ENCODE assay signal across 29 cellular contexts in the genomic region with DNA sequence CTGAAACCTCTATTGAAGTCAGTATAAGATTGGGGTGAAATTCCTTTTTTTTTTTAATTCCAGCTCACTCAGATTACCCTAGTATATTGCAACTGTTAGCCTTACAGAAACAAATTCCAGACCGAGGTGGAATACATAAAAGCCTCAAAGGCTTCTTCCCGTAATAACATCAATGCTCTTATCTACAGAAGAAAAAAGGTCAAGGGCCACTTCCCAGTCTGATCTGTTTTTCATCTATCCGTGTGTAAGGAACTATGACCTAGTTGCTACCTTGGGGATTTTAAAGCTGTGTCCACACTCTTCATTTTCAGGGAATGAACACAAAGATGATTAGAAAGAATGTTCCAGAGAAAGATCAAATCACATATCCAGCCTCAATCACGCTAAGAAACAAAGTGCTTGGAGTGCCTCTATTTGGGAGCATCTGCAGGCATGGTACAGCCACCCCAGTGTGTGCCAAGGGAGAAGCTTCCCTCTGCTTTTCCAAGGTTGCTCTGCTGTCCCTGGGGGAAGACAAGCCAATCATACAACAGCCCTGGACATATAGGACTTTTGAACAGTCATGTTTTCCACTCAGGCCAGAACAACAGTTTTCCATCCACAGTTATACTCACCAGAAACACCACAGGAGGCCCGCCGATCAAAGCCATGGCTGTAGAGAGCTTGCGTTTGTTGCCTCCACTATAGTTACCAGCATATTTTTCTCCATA. TPM values are rescaled to one million over a fixed set of nuclear protein-coding genes. Genes with fewer than 3 reads are reported as not detected.
DNase-seq lines count a peak whose midpoint lies in the region; ATAC-seq, FAIRE-seq and TF ChIP-seq lines count a peak whose summit lies in the region.
"Had no signal": no experiment of that assay in that cellular context is flagged by ENCODE, and none has a peak within 500 bp of the region (broad histone marks: within the 10 kb centered on the region; RNA-seq: fewer than 3 reads in every experiment).

No MANE protein-coding gene starts in this region.

- H3K27me3 ChIP-seq in adrenal gland (no peaks in the 10 kb centered on the region), keratinocyte (ENCODE audit: control insufficient read depth, extremely low read depth, insufficient read depth, low read length) (no peaks in the 10 kb centered on the region), subcutaneous abdominal adipose tissue (ENCODE audit: control insufficient read depth in 5 of 5, insufficient read depth in 4 of 5, low read length in 5 of 5) (no peaks in the 10 kb centered on the region), transverse colon (no peaks in the 10 kb centered on the region)
- H3K27me3 ChIP-seq: BLaER1 treated with 17β-estradiol and CSF1 and Interleukin-3, amounts not matched to agents 10 nM and 100 nM had no signal

- 43 to 54% (median 47%) methylated on average over 7 of the region's 7 CpGs for WGBS in adrenal gland, 4 donors
- WGBS in transverse colon (ENCODE audit: low coverage in 1 of 2), 2 donors: 63 to 65% methylated on average over 7 of the region's 7 CpGs

- peak; percentile 34 for FAIRE-seq in keratinocyte (lab: Jason Lieb, UNC)

- TF ChIP-seq EP300 in transverse colon (IDR thresholded peaks at IDR 0.05; ENCODE audit: low read depth): no peak

- no peaks in the 10 kb centered on the region for H3K9me3 ChIP-seq in adrenal gland (replicated peaks in 1 of 3)
- no peaks in the 10 kb centered on the region for H3K9me3 ChIP-seq in keratinocyte (ENCODE audit: control insufficient read depth, low read depth, low read length)
- no peaks in the 10 kb centered on the region for H3K9me3 ChIP-seq in subcutaneous abdominal adipose tissue (ENCODE audit: control insufficient read depth in 5 of 5, low read length in 5 of 5)
- no peaks in the 10 kb centered on the region for H3K9me3 ChIP-seq in transverse colon
- H3K9me3 ChIP-seq: BLaER1 treated with 17β-estradiol and CSF1 and Interleukin-3, amounts not matched to agents 10 nM and 100 nM; Caco-2; HAP-1 had no signal

- no peak overlapping the region for H3K4me2 ChIP-seq in keratinocyte (ENCODE audit: control insufficient read depth, extremely low read depth, insufficient read depth, low read depth, low read length)
- H3K4me2 ChIP-seq: BLaER1 treated with 17β-estradiol and CSF1 and Interleukin-3, amounts not matched to agents 10 nM and 100 nM; GM23338 had no signal

- H3K4me3 ChIP-seq in adrenal gland (no peak overlapping the region), keratinocyte (ENCODE audit: control insufficient read depth in 2 of 3, extremely low read depth in 1 of 3, insufficient read depth in 2 of 3, low read depth in 1 of 3, low read length in 3 of 3) (no peak overlapping the region), subcutaneous abdominal adipose tissue (ENCODE audit: low read depth in 1 of 5, low read length in 5 of 5) (no peak overlapping the region), transverse colon (no peak overlapping the region)
- H3K4me3 ChIP-seq: BLaER1 treated with 17β-estradiol and CSF1 and Interleukin-3, amounts not matched to agents 10 nM and 100 nM; GM23338; HAP-1 had no signal

- H4K20me1 ChIP-seq in keratinocyte (ENCODE audit: control insufficient read depth, extremely low read depth, insufficient read depth, low read length): peaks cover 3% of the 10 kb centered on the region

- intact Hi-C loops in adrenal gland (cut with DNase I): no loop called here
- intact Hi-C loops in transverse colon (cut with DNase I; ENCODE audit: low total_unique reads): no loop called here

- H3K27ac ChIP-seq in adrenal gland (peak overlapping the region in 4 of 5 donors; percentile 33 to 84 (median 61)), keratinocyte (ENCODE audit: control insufficient read depth, insufficient read depth, low read length) (no peak overlapping the region), subcutaneous abdominal adipose tissue (ENCODE audit: low read depth, low read length) (peak overlapping the region; percentile 53), transverse colon (no peak overlapping the region)
- H3K27ac ChIP-seq: 22Rv1, HL-60 had no signal

- in situ Hi-C loops in transverse colon (cut with MboI; ENCODE audit: low pct_ligation_motif_present in 1 of 4, low pct_unique_long_range_greater_than_20kb in 1 of 4, low sequenced_read_pairs in 3 of 4): loop anchor here in 1 of 4 donors (25.0 kb wide), 1 partner anchor 625 kb away; no protein-coding TSS in a partner anchor

- DNase-seq in DMS53 (lab: John Stamatoyannopoulos, UW): peak; percentile 15
- DNase-seq in DMS53 treated with DMSO at 0.1 percent for 48 hours (lab: John Stamatoyannopoulos, UW; ENCODE audit: unreplicated experiment): no peak
- peak in 3 of 7 donors; percentile 55 to 63 (median 56) for DNase-seq in adrenal gland
- no peak for DNase-seq in keratinocyte (ENCODE audit: low read depth, low spot score)
- DNase-seq in transverse colon: no peak
- DNase-seq in GM03348 (ENCODE audit: low spot score): no peak
- DNase-seq: ACHN; Caco-2; CD4-positive, alpha-beta memory T cell; GF-D8; KG1; NCI-H1092; NCI-H1436 treated with DMSO at 0.1 percent for 48 hours; NCI-H1930; NCI-H2171; NCI-H345; NCI-H524 treated with DMSO at 0.1 percent for 48 hours; NCI-H82; SIG-M5 had no signal

- no peak overlapping the region for H3K9ac ChIP-seq in keratinocyte (ENCODE audit: control insufficient read depth, extremely low read depth, insufficient read depth, low read length)
- peak overlapping the region in 1 of 5 donors; percentile 54 for H3K9ac ChIP-seq in subcutaneous abdominal adipose tissue (ENCODE audit: low read length in 5 of 5)
- H3K9ac ChIP-seq: BLaER1 treated with 17β-estradiol and CSF1 and Interleukin-3, amounts not matched to agents 10 nM and 100 nM had no signal

- H3K9me1 ChIP-seq in keratinocyte (ENCODE audit: control insufficient read depth, extremely low read depth, insufficient read depth, low read length): no peaks in the 10 kb centered on the region

- H3K36me3 ChIP-seq in adrenal gland (replicated peaks in 1 of 2) (peaks cover 0 to 96% of the 10 kb centered on the region in 2 donors), keratinocyte (ENCODE audit: control insufficient read depth in 2 of 2, extremely low read depth in 1 of 2, insufficient read depth in 2 of 2, low read length in 2 of 2) (peaks cover 16 to 40% of the 10 kb centered on the region in 2 experiments), subcutaneous abdominal adipose tissue (ENCODE audit: control insufficient read depth in 5 of 5, insufficient read depth in 5 of 5, low read length in 5 of 5) (peaks cover 70 to 98% (median 90%) of the 10 kb centered on the region in 5 donors), transverse colon (peaks cover 0 to 92% (median 47%) of the 10 kb centered on the region in 4 donors)
- H3K36me3 ChIP-seq: HAP-1 had no signal

- H2AFZ ChIP-seq in keratinocyte (ENCODE audit: control insufficient read depth, low read length): no peak overlapping the region
- H2AFZ ChIP-seq: GM23338 had no signal

- H3K79me2 ChIP-seq in keratinocyte (ENCODE audit: control insufficient read depth, insufficient read depth, low read length): no peaks in the 10 kb centered on the region

- H3K4me1 ChIP-seq in adrenal gland (replicated peaks in 1 of 2) (peaks cover 13 to 40% of the 10 kb centered on the region in 2 donors), keratinocyte (ENCODE audit: control insufficient read depth, extremely low read depth, insufficient read depth, low read length) (no peaks in the 10 kb centered on the region), subcutaneous abdominal adipose tissue (ENCODE audit: control insufficient read depth in 5 of 5, insufficient read depth in 5 of 5, low read length in 5 of 5) (peaks cover 0 to 57% (median 44%) of the 10 kb centered on the region in 5 donors), transverse colon (no peaks in the 10 kb centered on the region)
- H3K4me1 ChIP-seq: Caco-2, HAP-1 had no signal

- TF ChIP-seq POLR2A in adrenal gland (IDR thresholded peaks at IDR 0.05) (no peak), transverse colon (IDR thresholded peaks at IDR 0.05) (no peak)

- no peak for TF ChIP-seq CTCF in adrenal gland (IDR thresholded peaks at IDR 0.05)
- TF ChIP-seq CTCF in keratinocyte (optimal IDR thresholded peaks at IDR 0.05 in 1 of 3, IDR thresholded peaks at IDR 0.05 in 1 of 3, conservative IDR thresholded peaks at IDR 0.05 in 1 of 3; ENCODE audit: extremely low read depth in 1 of 3, insufficient read depth in 2 of 3, low read length in 3 of 3): no peak
- TF ChIP-seq CTCF in transverse colon (IDR thresholded peaks at IDR 0.05): no peak

- ATAC-seq in HG02763 (IDR thresholded peaks at IDR 0.05; ENCODE audit: unreplicated experiment): no peak
- ATAC-seq: GM23338, Panc1, SK-N-SH treated with all-trans-retinoic acid at 6 μM for 48 hours had no signal

- dilution Hi-C loops in keratinocyte (cut with MboI; ENCODE audit: extremely low pct_ligation_motif_present, low sequenced_read_pairs): no loop called here

RNA-seq across cellular contexts. Expression of a gene that starts 23.5 kb away (rescaled TPM):
- 10 to 100 TPM in 5 of 8 donors, 1 to 10 TPM in 3; 8.1 to 28.2 (median 12.5) TPM for total RNA-seq in adrenal gland
- 10 to 100 TPM in 2 of 3 donors, 1 to 10 TPM in 1; 8.5 to 36.5 (median 14.0) TPM for polyA plus RNA-seq in adrenal gland
- polyA plus RNA-seq in keratinocyte: 0.06 to 0.39 TPM (median 0.30 TPM) in 3 replicates
- polyA plus RNA-seq in keratinocyte (2011; ENCODE audit: low read depth): not detected
- 0.08 and 0.11 TPM in 2 replicates for polyA plus RNA-seq in keratinocyte (2011; cell fraction: cytosol; rRNA removed)
- polyA plus RNA-seq in keratinocyte (2011; cell fraction: nucleus; rRNA removed): 0.99 and 1.1 TPM in 2 replicates
- 0.21 TPM in 1 of 2 replicates, not detected in the other for polyA plus RNA-seq in keratinocyte (2012; ENCODE audit: low replicate concordance)
- polyA minus RNA-seq in keratinocyte: not detected in 3 replicates
- not detected for polyA minus RNA-seq in keratinocyte (2011; cell fraction: cytosol; rRNA and poly(A)+ RNA removed)
- polyA minus RNA-seq in keratinocyte (2011; cell fraction: nucleus; rRNA and poly(A)+ RNA removed): not detected in 2 replicates
- 1 to 10 TPM in 1 of 4 donors, under 1 TPM in 1, not detected in 2; 0.68 to 1.3 TPM for total RNA-seq in transverse colon
- total RNA-seq: HT-29 had no signal

RNA-seq across cellular contexts. Expression of a gene that starts 40.0 kb away (rescaled TPM):
- total RNA-seq in adrenal gland: 10 to 100 TPM; 32.3 to 76.9 (median 43.7) TPM
- polyA plus RNA-seq in adrenal gland: 10 to 100 TPM; 18.3 to 49.2 (median 34.1) TPM
- 32.9 to 48.0 TPM (median 47.5 TPM) in 3 replicates for polyA plus RNA-seq in keratinocyte
- polyA plus RNA-seq in keratinocyte (2011; ENCODE audit: low read depth): 5.9 TPM
- 26.6 and 44.2 TPM in 2 replicates for polyA plus RNA-seq in keratinocyte (2011; cell fraction: cytosol; rRNA removed)
- 31.7 and 40.4 TPM in 2 replicates for polyA plus RNA-seq in keratinocyte (2011; cell fraction: nucleus; rRNA removed)
- 13.5 and 24.9 TPM in 2 replicates for polyA plus RNA-seq in keratinocyte (2012; ENCODE audit: low replicate concordance)
- polyA minus RNA-seq in keratinocyte: 2.9 to 16.2 TPM (median 9.3 TPM) in 3 replicates
- 29.5 TPM for polyA minus RNA-seq in keratinocyte (2011; cell fraction: cytosol; rRNA and poly(A)+ RNA removed)
- 9.9 and 11.6 TPM in 2 replicates for polyA minus RNA-seq in keratinocyte (2011; cell fraction: nucleus; rRNA and poly(A)+ RNA removed)
- total RNA-seq in transverse colon: 10 to 100 TPM in 2 of 4 donors, 1 to 10 TPM in 2; 2.6 to 56.3 (median 22.5) TPM

Comparison
In these comparisons a context has a peak if more than half of its experiments do, and no peak if none do; other contexts are left out.
1. H3K27ac ChIP-seq: peak in adrenal gland (4 of 5) and subcutaneous abdominal adipose tissue (single experiment); none in keratinocyte (single experiment) and transverse colon (0 of 4).
2. RNA of a gene that starts 23.5 kb away (total RNA-seq): 8.1 to 28.2 TPM in adrenal gland; 0.68 to 1.3 TPM in transverse colon; every median in the first group is over 4 times any median in the second.